ENCODE assay signal across 15 cellular contexts in genomic region chr1:213065800-213066199, GRCh38. TPM values are rescaled to one million over a fixed set of nuclear protein-coding genes. Genes with fewer than 3 reads are reported as not detected.
DNase-seq lines count a peak whose midpoint lies in the region; ATAC-seq, FAIRE-seq and TF ChIP-seq lines count a peak whose summit lies in the region.
"Had no signal": no experiment of that assay in that cellular context is flagged by ENCODE, and none has a peak within 500 bp of the region (broad histone marks: within the 10 kb centered on the region; RNA-seq: fewer than 3 reads in every experiment).

No MANE protein-coding gene starts in this region.

- H3K4me1 Mint-ChIP-seq in activated T-cell treated with anti-CD3 and anti-CD28 coated beads, Interleukin-2, amount 50 U/mL, for 72 hours (ENCODE audit: low read depth) = no peaks in the 10 kb centered on the region
- peaks cover 14% of the 10 kb centered on the region for H3K4me1 Mint-ChIP-seq in memory B cell

- H3K9me3 ChIP-seq in OCI-LY3 (ENCODE audit: insufficient read depth, low read length) = no peaks in the 10 kb centered on the region
- H3K9me3 ChIP-seq in upper lobe of left lung = no peaks in the 10 kb centered on the region
- H3K9me3 ChIP-seq: BE2C, HAP-1 had no signal

- 0 out of 2 replicates have a peak overlapping the region, but pooled peaks have one; percentile 0 for H2AFZ ChIP-seq in OCI-LY3 (ENCODE audit: low read depth, low read length)

- no peak for TF ChIP-seq CTCF in OCI-LY3 (IDR thresholded peaks at IDR 0.05; ENCODE audit: low read depth, low read length)
- no peak for TF ChIP-seq CTCF in D721Med (IDR thresholded peaks at IDR 0.05; ENCODE audit: insufficient read depth, missing control alignments)
- no peak for TF ChIP-seq CTCF in upper lobe of left lung (IDR thresholded peaks at IDR 0.05)

- H3K4me2 ChIP-seq in OCI-LY3 (ENCODE audit: low read length) = peak overlapping the region; percentile 73

- no peaks in the 10 kb centered on the region for H3K27me3 Mint-ChIP-seq in activated T-cell treated with anti-CD3 and anti-CD28 coated beads, Interleukin-2, amount 50 U/mL, for 72 hours (ENCODE audit: low read depth)
- H3K27me3 Mint-ChIP-seq in memory B cell = no peaks in the 10 kb centered on the region

- FAIRE-seq in D721Med (lab: Jason Lieb, UNC) = no peak
- FAIRE-seq: H1 had no signal

- DNase-seq in activated T-cell treated with anti-CD3 and anti-CD28 coated beads, Interleukin-2, amount 50 U/mL, for 72 hours = no peak
- no peak for DNase-seq in activated T-cell treated with anti-CD3 and anti-CD28 coated beads, Interleukin-2, amount 50 U/mL, for 48 hours
- no peak for DNase-seq in memory B cell (ENCODE audit: low spot score in 2 of 2)
- no peak for DNase-seq in D721Med (ENCODE audit: insufficient read length, low spot score)
- DNase-seq in upper lobe of left lung = no peak
- DNase-seq: ACHN, BE2C, DMS 273 treated with DMSO at 0.1 percent for 48 hours, KBM-7 had no signal

- no peak for ATAC-seq in activated T-cell treated with anti-CD3 and anti-CD28 coated beads, Interleukin-2, amount 50 U/mL, for 72 hours (replicated peaks in 1 of 2)
- ATAC-seq in memory B cell (ENCODE audit: low read depth) = peak; percentile 49
- no peak for ATAC-seq in GM21825 (IDR thresholded peaks at IDR 0.05; ENCODE audit: unreplicated experiment)
- ATAC-seq in upper lobe of left lung (ENCODE audit: low FRiP score in 2 of 2) = no peak

- H3K27me3 ChIP-seq in OCI-LY3 (ENCODE audit: low read depth, low read length) (no peaks in the 10 kb centered on the region), upper lobe of left lung (no peaks in the 10 kb centered on the region)
- H3K27me3 ChIP-seq: BE2C had no signal

- H3K27ac Mint-ChIP-seq in activated T-cell treated with anti-CD3 and anti-CD28 coated beads, Interleukin-2, amount 50 U/mL, for 72 hours = peak overlapping the region; percentile 72
- peak overlapping the region; percentile 8 for H3K27ac Mint-ChIP-seq in memory B cell

- H3K9ac ChIP-seq in OCI-LY3 (ENCODE audit: low read length) = peak overlapping the region; percentile 30

- H3K4me1 ChIP-seq in OCI-LY3 (ENCODE audit: low read length) (peaks cover 51% of the 10 kb centered on the region), upper lobe of left lung (peaks cover 0 to 8% (median 5%) of the 10 kb centered on the region in 4 donors)

- H4K20me1 ChIP-seq in OCI-LY3 (ENCODE audit: insufficient read depth, low read length) = no peaks in the 10 kb centered on the region

- no peak for TF ChIP-seq POLR2A in upper lobe of left lung (IDR thresholded peaks at IDR 0.05)

- peaks cover 50% of the 10 kb centered on the region for H3K79me2 ChIP-seq in OCI-LY3 (ENCODE audit: low read length)

- H3K27ac ChIP-seq in OCI-LY3 (ENCODE audit: low read length) (peak overlapping the region; percentile 59), upper lobe of left lung (no peak overlapping the region)
- H3K27ac ChIP-seq: C4-2B, HL-60 had no signal

- WGBS in upper lobe of left lung, 2 donors = 88 to 91% methylated on average over 5 of the region's 5 CpGs

- H3K36me3 ChIP-seq in OCI-LY3 (replicated peaks; ENCODE audit: low read depth, low read length) = peaks cover 2% of the 10 kb centered on the region
- peaks cover 0 to 5% (median 0%) of the 10 kb centered on the region in 4 donors for H3K36me3 ChIP-seq in upper lobe of left lung
- H3K36me3 ChIP-seq: BE2C, HAP-1 had no signal

- no peaks in the 10 kb centered on the region for H3K36me3 Mint-ChIP-seq in activated T-cell treated with anti-CD3 and anti-CD28 coated beads, Interleukin-2, amount 50 U/mL, for 72 hours (ENCODE audit: insufficient read depth in 2 of 2)
- no peaks in the 10 kb centered on the region for H3K36me3 Mint-ChIP-seq in memory B cell

- no peak for TF ChIP-seq EP300 in upper lobe of left lung (IDR thresholded peaks at IDR 0.05)

- H3K9me3 Mint-ChIP-seq in activated T-cell treated with anti-CD3 and anti-CD28 coated beads, Interleukin-2, amount 50 U/mL, for 72 hours = no peaks in the 10 kb centered on the region
- no peaks in the 10 kb centered on the region for H3K9me3 Mint-ChIP-seq in memory B cell

- no peak overlapping the region for H3K4me3 Mint-ChIP-seq in activated T-cell treated with anti-CD3 and anti-CD28 coated beads, Interleukin-2, amount 50 U/mL, for 72 hours
- no peak overlapping the region for H3K4me3 Mint-ChIP-seq in memory B cell

- peak overlapping the region; percentile 52 for H3K4me3 ChIP-seq in OCI-LY3 (ENCODE audit: low read length)
- H3K4me3 ChIP-seq in upper lobe of left lung = no peak overlapping the region
- H3K4me3 ChIP-seq: HAP-1 had no signal

RNA-seq across cellular contexts. Expression of gene RPS6KC1, which starts 14.8 kb away (rescaled TPM):
- 10 to 100 TPM; 11.3 to 12.4 TPM for total RNA-seq in activated T-cell treated with anti-CD3 and anti-CD28 coated beads, Interleukin-2, amount 50 U/mL, for 72 hours
- 10 to 100 TPM in 5 of 6 donors, 1 to 10 TPM in 1; 8.3 to 31.4 (median 15.1) TPM for total RNA-seq in upper lobe of left lung

RNA-seq across cellular contexts. Expression of gene ANGEL2, which starts 50.1 kb away (rescaled TPM):
- 10 to 100 TPM; 56.2 to 57.9 TPM for total RNA-seq in activated T-cell treated with anti-CD3 and anti-CD28 coated beads, Interleukin-2, amount 50 U/mL, for 72 hours
- total RNA-seq in upper lobe of left lung = 10 to 100 TPM; 29.4 to 68.7 (median 35.6) TPM
